25 cellular contexts compared by ENCODE assay signal in genomic region chr16:5820472-5820871, GRCh38.
"Had no signal": no experiment of that assay in that cellular context is flagged by ENCODE, and none has a peak within 500 bp of the region (broad histone marks: within the 10 kb centered on the region; RNA-seq: fewer than 3 reads in every experiment).

No MANE protein-coding gene starts in this region.

- H3K27me3 Mint-ChIP-seq: activated naive CD8-positive, alpha-beta T cell treated with anti-CD3 and anti-CD28 coated beads for 36 hours; central memory CD8-positive, alpha-beta T cell; dendritic cell treated with granulocyte-macrophage colony-stimulating factor and Interleukin-4, amounts not matched to agents 40 ng/mL and 50 ng/mL, for 4 days; naive thymus-derived CD4-positive, alpha-beta T cell had no signal

- H3K79me2 ChIP-seq: hepatocyte, parathyroid adenoma had no signal

- ATAC-seq: naive thymus-derived CD4-positive, alpha-beta T cell; right cardiac atrium had no signal

- H3K9me3 Mint-ChIP-seq: activated naive CD8-positive, alpha-beta T cell treated with anti-CD3 and anti-CD28 coated beads for 36 hours had no signal

- H3K36me3 ChIP-seq: adrenal gland, esophagus squamous epithelium, tibial nerve had no signal

- H3K4me1 Mint-ChIP-seq: activated naive CD8-positive, alpha-beta T cell treated with anti-CD3 and anti-CD28 coated beads for 36 hours; central memory CD8-positive, alpha-beta T cell; neural crest cell had no signal

- H2AFZ ChIP-seq: hepatocyte, parathyroid adenoma had no signal

- H3K9me3 ChIP-seq: adrenal gland, esophagus squamous epithelium had no signal

- H3K27me3 ChIP-seq: adrenal gland, esophagus squamous epithelium, hepatocyte, tibial nerve had no signal

- H3K27ac Mint-ChIP-seq: activated naive CD4-positive, alpha-beta T cell treated with anti-CD3 and anti-CD28 coated beads for 36 hours; activated naive CD8-positive, alpha-beta T cell treated with anti-CD3 and anti-CD28 coated beads for 36 hours; dendritic cell treated with granulocyte-macrophage colony-stimulating factor and Interleukin-4, amounts not matched to agents 40 ng/mL and 50 ng/mL, for 4 days; naive thymus-derived CD4-positive, alpha-beta T cell; T-helper 2 cell treated with Interferon-gamma antibody and Interleukin-4, amounts not matched to agents 5 μg/mL and 100 μg/mL, for 36 hours had no signal

- H3K4me3 Mint-ChIP-seq: activated naive CD4-positive, alpha-beta T cell treated with anti-CD3 and anti-CD28 coated beads for 36 hours; activated naive CD8-positive, alpha-beta T cell treated with anti-CD3 and anti-CD28 coated beads for 36 hours; central memory CD8-positive, alpha-beta T cell; dendritic cell treated with granulocyte-macrophage colony-stimulating factor and Interleukin-4, amounts not matched to agents 40 ng/mL and 50 ng/mL, for 4 days; naive thymus-derived CD4-positive, alpha-beta T cell; neural crest cell; T-helper 2 cell treated with Interferon-gamma antibody and Interleukin-4, amounts not matched to agents 5 μg/mL and 100 μg/mL, for 36 hours had no signal

- H3K36me3 Mint-ChIP-seq: activated naive CD8-positive, alpha-beta T cell treated with anti-CD3 and anti-CD28 coated beads for 36 hours; naive thymus-derived CD4-positive, alpha-beta T cell had no signal

- H3K4me2 ChIP-seq: hepatocyte had no signal

- H3K4me1 ChIP-seq: adrenal gland, esophagus squamous epithelium, parathyroid adenoma, tibial nerve had no signal

- DNase-seq: activated CD4-positive, alpha-beta T cell treated with anti-CD3 and anti-CD28 coated beads for 4 hours; activated CD4-positive, alpha-beta T cell treated with anti-CD3 and anti-CD28 coated beads, Interleukin-2, amount 50 U/mL, for 4 hours; activated effector memory CD4-positive, alpha-beta T cell treated with anti-CD3 and anti-CD28 coated beads, Interleukin-2, amount 50 U/mL, for 16 hours; activated naive CD4-positive, alpha-beta T cell treated with anti-CD3 and anti-CD28 coated beads for 36 hours; activated naive CD8-positive, alpha-beta T cell treated with anti-CD3 and anti-CD28 coated beads for 36 hours; adrenal gland; aorta; effector CD4-positive, alpha-beta T cell; esophagus squamous epithelium; glutamatergic neuron; midbrain; naive thymus-derived CD4-positive, alpha-beta T cell; occipital lobe; right cardiac atrium; stimulated activated CD4-positive, alpha-beta T cell treated with anti-CD3 and anti-CD28 coated beads, Interleukin-15, amount 100 ng/mL, for 24 hours; stimulated activated CD4-positive, alpha-beta T cell treated with anti-CD3 and anti-CD28 coated beads, Interleukin-2, amount 100 ng/mL, for 24 hours; stimulated activated naive CD4-positive, alpha-beta T cell had no signal

- H3K4me3 ChIP-seq: adrenal gland, esophagus squamous epithelium, hepatocyte, tibial nerve had no signal

- H3K27ac ChIP-seq: adrenal gland, epithelial cell of prostate, esophagus squamous epithelium, hepatocyte, parathyroid adenoma, tibial nerve had no signal
